In the genomic region with DNA sequence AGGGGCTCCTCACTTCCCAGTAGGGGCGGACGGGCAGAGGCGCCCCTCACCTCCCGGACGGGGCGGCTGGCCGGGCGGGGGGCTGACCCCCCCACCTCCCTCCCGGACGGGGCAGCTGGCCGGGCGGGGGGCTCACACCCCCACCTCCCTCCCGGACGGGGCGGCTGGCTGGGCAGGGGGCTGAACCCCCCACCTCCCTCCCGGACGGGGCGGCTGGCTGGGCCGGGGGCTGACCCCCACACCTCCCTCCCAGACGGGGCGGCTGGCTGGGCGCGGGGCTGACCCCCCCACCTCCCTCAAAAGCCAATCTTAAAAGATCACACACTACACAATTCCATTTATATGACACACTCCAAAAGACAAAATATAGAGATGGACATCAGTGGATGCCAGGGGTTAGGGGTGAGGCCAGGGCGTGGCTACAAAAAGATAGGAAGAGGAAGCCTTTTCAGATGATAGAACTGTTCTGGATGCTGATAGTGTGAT, we compare ENCODE assay signal across 7 cellular contexts. TPM values are rescaled to one million over a fixed set of nuclear protein-coding genes. Genes with fewer than 3 reads are reported as not detected.
"Had no signal": no experiment of that assay in that cellular context is flagged by ENCODE, and none has a peak within 500 bp of the region (broad histone marks: within the 10 kb centered on the region; RNA-seq: fewer than 3 reads in every experiment).

No MANE protein-coding gene starts in this region.

RNA-seq across cellular contexts. Expression of a gene that starts 19.0 kb away (rescaled TPM):
- total RNA-seq: GM23248, H4, H7, HepG2, HFFc6, HT1080 had no signal
- polyA plus RNA-seq: GM23248, HepG2, IgD-negative memory B cell had no signal
